28 cellular contexts compared by ENCODE assay signal in genomic region chr2:78423631-78424030, GRCh38.
"Had no signal": no experiment of that assay in that cellular context is flagged by ENCODE, and none has a peak within 500 bp of the region (broad histone marks: within the 10 kb centered on the region; RNA-seq: fewer than 3 reads in every experiment).

No MANE protein-coding gene starts in this region.

- DNase-seq: colonic mucosa; cortex of kidney; dermis blood vessel endothelial cell; dorsolateral prefrontal cortex; effector CD4-positive, alpha-beta T cell; effector CD8-positive, alpha-beta T cell; effector memory CD4-positive, alpha-beta T cell; effector memory CD8-positive, alpha-beta T cell; endodermal cell; erythroblast; esophagus squamous epithelium; foreskin fibroblast; foreskin keratinocyte; foreskin melanocyte; gastrocnemius medialis; glutamatergic neuron; head of caudate nucleus; heart left ventricle; heart right ventricle had no signal

- H3K9me3 ChIP-seq: colonic mucosa, esophagus muscularis mucosa, esophagus squamous epithelium, gastrocnemius medialis, gastroesophageal sphincter had no signal

- H3K4me3 ChIP-seq: colonic mucosa, coronary artery, dorsolateral prefrontal cortex, esophagus muscularis mucosa, esophagus squamous epithelium, gastrocnemius medialis, gastroesophageal sphincter, heart left ventricle, heart right ventricle had no signal

- H3K36me3 ChIP-seq: colonic mucosa, esophagus muscularis mucosa, esophagus squamous epithelium, gastrocnemius medialis, gastroesophageal sphincter, heart left ventricle, heart right ventricle had no signal

- H3K4me1 ChIP-seq: colonic mucosa, esophagus muscularis mucosa, esophagus squamous epithelium, foreskin keratinocyte, gastrocnemius medialis, gastroesophageal sphincter, heart left ventricle, heart right ventricle had no signal

- H3K27me3 ChIP-seq: colonic mucosa, dorsolateral prefrontal cortex, esophagus muscularis mucosa, esophagus squamous epithelium, foreskin keratinocyte, gastrocnemius medialis, gastroesophageal sphincter, heart left ventricle, heart right ventricle had no signal

- H3K27ac ChIP-seq: colonic mucosa, coronary artery, dorsolateral prefrontal cortex, epithelial cell of prostate, esophagus muscularis mucosa, esophagus squamous epithelium, foreskin keratinocyte, gastrocnemius medialis, gastroesophageal sphincter, heart left ventricle, heart right ventricle had no signal

- ATAC-seq: effector memory CD8-positive, alpha-beta T cell; esophagus mucosa; foreskin keratinocyte; gastrocnemius medialis; gastroesophageal sphincter; heart left ventricle; heart right ventricle had no signal

- FAIRE-seq: colon, endometrium, endothelial cell of umbilical vein, frontal cortex had no signal
